Comparison of ENCODE assay signal across 1 cellular context in genomic region chr7:122578350-122578749, GRCh38.
TF ChIP-seq lines count a peak whose summit lies in the region.

No MANE protein-coding gene starts in this region.

TF ChIP-seq in GM23338, 12 proteins besides CTCF, POLR2A, EP300 and RAD21 (continued from another document):
- TF ChIP-seq ZNF462 (CRISPR knock-in tag; IDR thresholded peaks at IDR 0.05) (no peak), ZNF114 (CRISPR knock-in tag; IDR thresholded peaks at IDR 0.05) (no peak), ZNF331 (CRISPR knock-in tag; IDR thresholded peaks at IDR 0.05; ENCODE audit: low read depth) (no peak)
